16 cellular contexts compared by ENCODE assay signal in the genomic region with DNA sequence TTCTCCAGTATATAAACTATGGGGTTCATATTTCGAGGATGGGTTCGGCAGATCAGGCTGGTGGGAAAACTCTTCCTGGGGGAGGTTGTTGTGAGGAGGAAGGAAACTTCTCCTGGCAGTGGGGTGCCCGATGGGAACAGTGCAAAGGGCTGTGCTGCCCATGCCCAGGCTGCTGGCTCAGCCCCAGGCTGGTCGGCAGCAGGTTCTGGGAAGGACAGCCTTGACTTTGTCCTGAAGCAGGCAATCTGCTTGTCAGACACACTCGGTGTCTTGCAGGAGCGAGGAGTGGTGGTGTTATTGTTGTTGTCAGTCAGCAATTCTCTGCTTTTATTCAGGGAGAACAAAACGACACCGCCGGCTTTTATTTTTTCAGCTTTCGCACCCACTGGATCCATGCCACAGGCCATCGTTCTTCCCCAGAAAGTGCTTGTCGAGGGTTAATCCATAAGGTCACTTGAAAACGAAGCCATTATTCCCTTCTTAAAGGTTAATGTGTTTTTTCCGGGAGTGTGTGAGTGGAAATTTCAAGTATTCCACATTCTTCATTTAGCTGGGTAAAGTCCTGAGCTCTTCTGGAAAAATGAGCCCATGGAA.
"Had no signal": no experiment of that assay in that cellular context is flagged by ENCODE, and none has a peak within 500 bp of the region (broad histone marks: within the 10 kb centered on the region; RNA-seq: fewer than 3 reads in every experiment).

No MANE protein-coding gene starts in this region.

- ATAC-seq: activated T-cell treated with anti-CD3 and anti-CD28 coated beads, Interleukin-2, amount 50 U/mL, for 4 hours; foreskin keratinocyte; mucosa of descending colon; naive thymus-derived CD8-positive, alpha-beta T cell had no signal

- H3K9me3 ChIP-seq: mucosa of descending colon, tibial artery had no signal

- H3K4me3 ChIP-seq: cardiac muscle cell, mucosa of descending colon, tibial artery had no signal

- H3K27me3 ChIP-seq: cardiac muscle cell, tibial artery had no signal

- DNase-seq: activated CD4-positive, alpha-beta T cell treated with anti-CD3 and anti-CD28 coated beads, Interleukin-2, amount 10 ng/mL, durations not matched to agents 24 days and 14 days; activated CD8-positive, alpha-beta memory T cell treated with anti-CD3 and anti-CD28 coated beads, Interleukin-2, amount 50 U/mL, for 4 hours; activated gamma-delta T cell; activated T-cell treated with anti-CD3 and anti-CD28 coated beads, Interleukin-2, amount 50 U/mL, for 4 hours; effector memory CD4-positive, alpha-beta T cell; foreskin keratinocyte; kidney; mesenchymal stem cell; mucosa of descending colon; stimulated activated CD4-positive, alpha-beta T cell treated with anti-CD3 and anti-CD28 coated beads, Interleukin-12 subunit alpha, Interleukin-12 subunit beta, amount 100 ng/mL, for 4 hours; stimulated activated CD4-positive, alpha-beta T cell treated with anti-CD3 and anti-CD28 coated beads, Interleukin-1b, Interleukin-23, amount 100 ng/mL, for 48 hours; stimulated activated naive CD4-positive, alpha-beta T cell treated with Interleukin-2 at 50 U/mL for 16 hours; substantia nigra; tibial artery had no signal

- H3K4me1 ChIP-seq: foreskin keratinocyte had no signal

- H3K36me3 ChIP-seq: cardiac muscle cell, tibial artery had no signal

- H3K27ac ChIP-seq: cardiac muscle cell, foreskin keratinocyte, tibial artery had no signal
